In genomic region chr1:173554089-173554488, GRCh38 we compare ENCODE assay signal across 1 cellular context.
A peak's percentile ranks its signal among the peaks of the same experiment; 100 is the strongest.
TF ChIP-seq lines count a peak whose summit lies in the region.

No MANE protein-coding gene starts in this region.

TF ChIP-seq in K562, 482 proteins besides CTCF, POLR2A, EP300 and RAD21 (continued from another document and continues in another):
- TF ChIP-seq ZBTB40 (IDR thresholded peaks at IDR 0.05) = no peak
- no peak for TF ChIP-seq ZBTB40 (CRISPR knock-in tag; IDR thresholded peaks at IDR 0.05)
- TF ChIP-seq RFX1 (IDR thresholded peaks at IDR 0.05) = no peak
- TF ChIP-seq PHB (CRISPR knock-in tag; IDR thresholded peaks at IDR 0.05) = no peak
- TF ChIP-seq E2F6 (IDR thresholded peaks at IDR 0.05; ENCODE audit: borderline replicate concordance in 1 of 2, extremely low read depth in 1 of 2, insufficient read depth in 1 of 2, insufficient read length in 1 of 2, low read depth in 1 of 2, low read length in 1 of 2, poor library complexity in 1 of 2, severe bottlenecking in 1 of 2) = no peak
- TF ChIP-seq IRF2 (CRISPR knock-in tag; IDR thresholded peaks at IDR 0.05) = no peak
- no peak for TF ChIP-seq MTA2 (IDR thresholded peaks at IDR 0.05; ENCODE audit: low read depth)
- TF ChIP-seq CHD2 (IDR thresholded peaks at IDR 0.05; ENCODE audit: low read depth, low read length) = peak; percentile 24; the same call in 1 of the 2 replicates
- peak; percentile 74 for TF ChIP-seq NFYB (IDR thresholded peaks at IDR 0.05; ENCODE audit: extremely low read depth, insufficient read length)
- TF ChIP-seq JUND (IDR thresholded peaks at IDR 0.05; ENCODE audit: borderline replicate concordance, low read depth, low read length) = 0 out of 2 replicates have a peak, but pooled peaks have one; percentile 15
- TF ChIP-seq JUND (tag; IDR thresholded peaks at IDR 0.05; ENCODE audit: borderline replicate concordance, low read depth, low read length) = peak; percentile 15; the same call in 1 of the 3 replicates
- no peak for TF ChIP-seq XRCC3 (IDR thresholded peaks at IDR 0.05)
- TF ChIP-seq SAFB (IDR thresholded peaks at IDR 0.05; ENCODE audit: borderline replicate concordance, low read depth, low read length) = no peak
- peak; percentile 51 for TF ChIP-seq ETV1 (tag; conservative IDR thresholded peaks at IDR 0.05; ENCODE audit: low read depth)
- TF ChIP-seq CBFA2T2 (conservative IDR thresholded peaks at IDR 0.05) = no peak
- no peak for TF ChIP-seq ZNF766 (CRISPR knock-in tag; conservative IDR thresholded peaks at IDR 0.05)
- no peak for TF ChIP-seq ZNF41 (CRISPR knock-in tag; conservative IDR thresholded peaks at IDR 0.05)
- TF ChIP-seq SMC3 (conservative IDR thresholded peaks at IDR 0.05; ENCODE audit: insufficient read depth, low read depth, low read length) = no peak
- no peak for TF ChIP-seq RERE (CRISPR knock-in tag; IDR thresholded peaks at IDR 0.05; ENCODE audit: borderline replicate concordance)
- no peak for TF ChIP-seq ZC3H8 (IDR thresholded peaks at IDR 0.05)
- no peak for TF ChIP-seq ZBTB8A (IDR thresholded peaks at IDR 0.05; ENCODE audit: partially characterized antibody)
- TF ChIP-seq ZBTB33 (CRISPR knock-in tag; IDR thresholded peaks at IDR 0.05) = no peak
- TF ChIP-seq ZNF146 (CRISPR knock-in tag; IDR thresholded peaks at IDR 0.05; ENCODE audit: unreplicated experiment) = no peak
- TF ChIP-seq KLF16 (IDR thresholded peaks at IDR 0.05) = no peak
- TF ChIP-seq ZNF282 (CRISPR knock-in tag; IDR thresholded peaks at IDR 0.05) = no peak
- peak; percentile 53; the same call in 1 of the 2 replicates for TF ChIP-seq ZNF644 (tag; IDR thresholded peaks at IDR 0.05; ENCODE audit: low read depth)
- no peak for TF ChIP-seq JUNB (CRISPR knock-in tag; conservative IDR thresholded peaks at IDR 0.05)
- TF ChIP-seq ZNF76 (CRISPR knock-in tag; IDR thresholded peaks at IDR 0.05; ENCODE audit: borderline replicate concordance) = no peak
- no peak for TF ChIP-seq HNRNPLL (IDR thresholded peaks at IDR 0.05; ENCODE audit: low read depth, low read length, poor library complexity, severe bottlenecking)
- TF ChIP-seq L3MBTL2 (IDR thresholded peaks at IDR 0.05) = peak; percentile 56
- TF ChIP-seq E2F5 (CRISPR knock-in tag; IDR thresholded peaks at IDR 0.05) = no peak
- no peak for TF ChIP-seq EP400 (IDR thresholded peaks at IDR 0.05)
- no peak for TF ChIP-seq TAF1 (IDR thresholded peaks at IDR 0.05; ENCODE audit: control insufficient read depth, extremely low read depth, insufficient read depth, low read length, severe bottlenecking)
- TF ChIP-seq ZEB2 (IDR thresholded peaks at IDR 0.05) = no peak
- TF ChIP-seq AFF1 (IDR thresholded peaks at IDR 0.05; ENCODE audit: low read depth in 1 of 2, partially characterized antibody in 2 of 2) = no peak
- no peak for TF ChIP-seq ZNF277 (CRISPR knock-in tag; IDR thresholded peaks at IDR 0.05; ENCODE audit: borderline replicate concordance)
- TF ChIP-seq ZC3H11A (IDR thresholded peaks at IDR 0.05; ENCODE audit: low read depth, low read length) = no peak
- no peak for TF ChIP-seq RUNX1 (IDR thresholded peaks at IDR 0.05; ENCODE audit: low read depth)
